In the genomic region with DNA sequence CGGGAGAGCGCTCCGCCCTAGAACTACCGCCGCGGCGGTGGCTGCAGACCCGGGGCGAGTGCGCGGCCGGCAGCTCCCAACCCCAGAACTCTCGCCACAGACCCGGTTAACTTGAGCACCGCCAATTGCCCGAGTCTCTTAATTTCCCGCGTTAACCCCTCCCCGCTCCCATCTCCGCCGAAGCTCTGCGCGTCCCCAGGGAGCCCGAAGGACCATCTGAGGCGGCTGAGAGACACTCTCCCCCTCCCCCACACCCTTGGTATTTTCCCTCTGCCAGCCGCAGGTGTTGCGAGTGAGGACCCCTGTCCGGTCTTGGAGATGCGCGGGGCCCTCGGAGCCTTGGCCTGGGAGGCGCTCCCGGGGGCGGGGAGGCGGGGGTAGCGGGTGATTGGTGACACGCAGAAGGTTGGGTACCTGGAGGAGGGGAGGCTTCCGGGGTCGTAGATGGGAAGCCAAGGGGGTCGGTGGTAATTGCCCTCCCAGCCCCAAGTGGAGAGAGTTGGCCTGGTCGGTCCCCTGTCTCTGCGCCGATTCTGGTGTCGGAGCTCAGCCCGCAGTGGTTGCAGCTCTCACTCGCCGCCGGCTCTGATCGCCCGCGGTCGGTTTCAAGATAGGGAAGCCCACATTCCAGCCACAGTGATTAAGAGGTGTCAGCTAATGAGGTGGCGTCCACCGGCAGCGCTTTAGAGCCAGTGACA, we compare ENCODE assay signal across 8 cellular contexts. TPM values are rescaled to one million over a fixed set of nuclear protein-coding genes. Genes with fewer than 3 reads are reported as not detected.
DNase-seq lines count a peak whose midpoint lies in the region; ATAC-seq, FAIRE-seq and TF ChIP-seq lines count a peak whose summit lies in the region.

No MANE protein-coding gene starts in this region.

- no peaks in the 10 kb centered on the region for H3K79me2 ChIP-seq in K562 (ENCODE audit: control insufficient read depth, insufficient read depth, low read length)

- TF ChIP-seq EP300 in K562 (IDR thresholded peaks at IDR 0.05; ENCODE audit: low read length), result no peak

- no peaks in the 10 kb centered on the region for H4K20me1 ChIP-seq in K562 (replicated peaks; ENCODE audit: control insufficient read depth, insufficient read depth, low read length)

- no peaks in the 10 kb centered on the region for H3K9me3 Mint-ChIP-seq in stimulated activated effector memory CD8-positive, alpha-beta T cell treated with anti-CD3 and anti-CD28 coated beads, Interleukin-12 subunit alpha, Interleukin-12 subunit beta, amount 100 ng/mL, for 72 hours

- intact Hi-C loops in K562 (cut with micrococcal nuclease), result no loop called here

- peaks cover 24 to 27% of the 10 kb centered on the region in 2 experiments for H3K27me3 ChIP-seq in K562 (ENCODE audit: control insufficient read depth in 2 of 2, insufficient read depth in 2 of 2, low read length in 2 of 2)

- 6% methylated on average over 42 of the region's 55 CpGs for WGBS in K562 (ENCODE audit: insufficient coverage, low coverage, missing lambda C conversion rate)

- H3K4me3 Mint-ChIP-seq in stimulated activated effector memory CD8-positive, alpha-beta T cell treated with anti-CD3 and anti-CD28 coated beads, Interleukin-12 subunit alpha, Interleukin-12 subunit beta, amount 100 ng/mL, for 72 hours, result peak overlapping the region; percentile 70

- FAIRE-seq in K562 (lab: Jason Lieb, UNC), result peak; percentile 82

- no peak overlapping the region for H3K27ac Mint-ChIP-seq in stimulated activated effector memory CD8-positive, alpha-beta T cell treated with anti-CD3 and anti-CD28 coated beads, Interleukin-12 subunit alpha, Interleukin-12 subunit beta, amount 100 ng/mL, for 72 hours

- H3K4me2 ChIP-seq in K562 (ENCODE audit: insufficient read depth, low read length), result no peak overlapping the region; the same call in 1 of the 2 replicates

- CTCF ChIA-PET in K562 (lab: Yijun Ruan, JAX; ENCODE audit: low intra/inter-chr PET ratio), result no interaction called here

- DNase-seq in NCI-H510A (lab: John Stamatoyannopoulos, UW) (peak; percentile 73), K562 (ENCODE audit: extremely low read depth in 1 of 4, low spot score in 3 of 4) (peak; percentile 26 to 46 (median 30)), kidney tubule cell (ENCODE audit: low spot score) (peak; percentile 10), SK-N-DZ (ENCODE audit: low spot score) (no peak), T1000 (lab: John Stamatoyannopoulos, UW) (no peak)
- peak in 1 of 2 donors; percentile 2 for DNase-seq in stimulated activated effector memory CD8-positive, alpha-beta T cell treated with anti-CD3 and anti-CD28 coated beads, Interleukin-12 subunit alpha, Interleukin-12 subunit beta, amount 100 ng/mL, for 72 hours (ENCODE audit: low spot score in 2 of 2)

- H3K9ac ChIP-seq in K562 (ENCODE audit: insufficient read depth in 1 of 2, low read depth in 2 of 2, low read length in 2 of 2), result 0 out of 4 replicates have a peak overlapping the region, but pooled peaks of 1 of the 2 experiments have one; percentile 9

- TF ChIP-seq POLR2A in K562 (conservative IDR thresholded peaks at IDR 0.05), result no peak

- POLR2A ChIA-PET in K562 (lab: Yijun Ruan, JAX), result interaction anchor here (0.7 to 1.6 kb wide), 6 partner anchors 10 to 238 kb away, joined by 3 to 5 read pairs (median 4); no protein-coding TSS in a partner anchor

- no peak overlapping the region for H2AFZ ChIP-seq in K562 (ENCODE audit: low read depth, low read length)

- H3K9me3 ChIP-seq in K562 (replicated peaks; ENCODE audit: control insufficient read depth, insufficient read depth, low read depth, low read length), result no peaks in the 10 kb centered on the region

- H3K4me1 Mint-ChIP-seq in stimulated activated effector memory CD8-positive, alpha-beta T cell treated with anti-CD3 and anti-CD28 coated beads, Interleukin-12 subunit alpha, Interleukin-12 subunit beta, amount 100 ng/mL, for 72 hours, result peaks cover 11% of the 10 kb centered on the region

- peak overlapping the region; percentile 40 for H3K4me3 ChIP-seq in K562

- H3K36me3 ChIP-seq in K562 (ENCODE audit: control insufficient read depth, insufficient read depth, low read length), result no peaks in the 10 kb centered on the region

- H3K36me3 Mint-ChIP-seq in stimulated activated effector memory CD8-positive, alpha-beta T cell treated with anti-CD3 and anti-CD28 coated beads, Interleukin-12 subunit alpha, Interleukin-12 subunit beta, amount 100 ng/mL, for 72 hours, result no peaks in the 10 kb centered on the region

- TF ChIP-seq RAD21 in K562 (CRISPR knock-in tag; conservative IDR thresholded peaks at IDR 0.05 in 1 of 2, IDR thresholded peaks at IDR 0.05 in 1 of 2), result no peak

- peak; percentile 28 for ATAC-seq in GM19395 (IDR thresholded peaks at IDR 0.05; ENCODE audit: unreplicated experiment)
- peak; percentile 71 for ATAC-seq in K562
- ATAC-seq in stimulated activated effector memory CD8-positive, alpha-beta T cell treated with anti-CD3 and anti-CD28 coated beads, Interleukin-12 subunit alpha, Interleukin-12 subunit beta, amount 100 ng/mL, for 72 hours, result peak; percentile 44
- no peak for ATAC-seq in GM18520 (IDR thresholded peaks at IDR 0.05; ENCODE audit: unreplicated experiment)

- H3K4me1 ChIP-seq in K562 (replicated peaks in 1 of 2; ENCODE audit: control insufficient read depth in 2 of 2, insufficient read depth in 2 of 2, low read length in 2 of 2), result peaks cover 0 to 23% of the 10 kb centered on the region in 2 experiments; a peak in 3 of 5 replicates

- BruUV-seq in K562 (replicated peaks; lab: Mats Ljungman, UMichigan), result no TSS peak

- in situ Hi-C loops in K562 (cut with MboI), result no loop called here

- no peak for TF ChIP-seq CTCF in K562 (IDR thresholded peaks at IDR 0.05 in 2 of 3, conservative IDR thresholded peaks at IDR 0.05 in 1 of 3; ENCODE audit: insufficient read depth in 2 of 3, low read depth in 1 of 3, low read length in 3 of 3)

- H3K9me1 ChIP-seq in K562 (ENCODE audit: control insufficient read depth, insufficient read depth, low read length), result no peaks in the 10 kb centered on the region

- H3K27ac ChIP-seq in K562 (ENCODE audit: extremely low read depth, low read depth, low read length), result no peak overlapping the region

TF ChIP-seq in K562, 482 proteins besides CTCF, POLR2A, EP300 and RAD21 (continues in another document):
- no peak for TF ChIP-seq RBFOX2 (IDR thresholded peaks at IDR 0.05; ENCODE audit: low read depth, low read length)
- TF ChIP-seq CXXC5 (CRISPR knock-in tag; IDR thresholded peaks at IDR 0.05), result peak; percentile 25; the same call in 1 of the 2 replicates
- TF ChIP-seq ZSCAN29 (IDR thresholded peaks at IDR 0.05), result no peak
- TF ChIP-seq ZNF431 (CRISPR knock-in tag; IDR thresholded peaks at IDR 0.05), result no peak
- peak; percentile 13; the same call in 1 of the 2 replicates for TF ChIP-seq BHLHE40 (IDR thresholded peaks at IDR 0.05; ENCODE audit: low read length)

RNA-seq across cellular contexts. Expression of a gene that starts 0.9 kb away (rescaled TPM):
- total RNA-seq in K562 (2011; cell fraction: chromatin; rRNA removed; ENCODE audit: low replicate concordance), result 0.16 and 0.97 TPM in 2 replicates
- total RNA-seq in K562 (2011; cell fraction: nucleolus; rRNA removed), result 0.26 and 0.67 TPM in 2 replicates
- 0.23 and 1.1 TPM in 2 replicates for total RNA-seq in K562 (2011; cell fraction: nucleoplasm; rRNA removed)
- not detected in 2 replicates for total RNA-seq in K562 (2014; rRNA removed)
- total RNA-seq in K562 (2014; rRNA removed; fragmentation: Illumina TruSeq; extraction: Trizol), result not detected in 2 replicates
- not detected in 2 replicates for total RNA-seq in K562 (2015; rRNA removed; fragmentation: Illumina TruSeq; extraction: Trizol)
- total RNA-seq in K562 (2021), result 0.09 TPM in 1 of 2 replicates, not detected in the other
- polyA plus RNA-seq in K562 (2011; rRNA removed), result 0.15 and 1.7 TPM in 2 replicates
- polyA plus RNA-seq in K562 (2011; cell fraction: cytosol; rRNA removed), result 0.10 and 1.3 TPM in 2 replicates
- 0.95 and 3.8 TPM in 2 replicates for polyA plus RNA-seq in K562 (2011; cell fraction: nucleus; rRNA removed)
- polyA plus RNA-seq in K562 (2012), result 0.14 and 0.26 TPM in 2 replicates
- polyA plus RNA-seq in K562 (2014; fragmentation: Illumina TruSeq; extraction: Trizol), result 0.06 and 0.07 TPM in 2 replicates
- under 1 TPM in 1 of 2 experiments, not detected in 1; 0.06 TPM for polyA plus RNA-seq in K562 (2014; fragmentation: Nextera tagmentation; extraction: Ambion mirVana)
- 0.16 TPM in 1 of 2 replicates, not detected in the other for polyA plus RNA-seq in K562 (2014; rRNA removed)
- polyA minus RNA-seq in K562 (2011; rRNA and poly(A)+ RNA removed), result 1.0 TPM in 1 of 2 replicates, not detected in the other
- 0.38 TPM in 1 of 2 replicates, not detected in the other for polyA minus RNA-seq in K562 (2011; cell fraction: cytosol; rRNA and poly(A)+ RNA removed)
- polyA minus RNA-seq in K562 (2011; cell fraction: nucleus; rRNA and poly(A)+ RNA removed), result 0.89 and 0.94 TPM in 2 replicates
- 2.4 and 3.7 TPM in 2 replicates for polyA plus RNA-seq in SK-N-DZ (2014; cell fraction: cytosol; rRNA removed)
- 1.8 and 2.8 TPM in 2 replicates for polyA plus RNA-seq in SK-N-DZ (2014; cell fraction: nucleus; rRNA removed)

RNA-seq across cellular contexts. Expression of a gene that starts 28.4 kb away (rescaled TPM):
- not detected in 2 replicates for total RNA-seq in K562 (2011; cell fraction: chromatin; rRNA removed; ENCODE audit: low replicate concordance)
- total RNA-seq in K562 (2011; cell fraction: nucleolus; rRNA removed), result not detected in 2 replicates
- total RNA-seq in K562 (2011; cell fraction: nucleoplasm; rRNA removed), result not detected in 2 replicates
- total RNA-seq in K562 (2014; rRNA removed), result not detected in 2 replicates
- total RNA-seq in K562 (2014; rRNA removed; fragmentation: Illumina TruSeq; extraction: Trizol), result not detected in 2 replicates
- not detected in 2 replicates for total RNA-seq in K562 (2015; rRNA removed; fragmentation: Illumina TruSeq; extraction: Trizol)
- not detected in 2 replicates for total RNA-seq in K562 (2021)
- polyA plus RNA-seq in K562 (2011; rRNA removed), result not detected in 2 replicates
- not detected in 2 replicates for polyA plus RNA-seq in K562 (2011; cell fraction: cytosol; rRNA removed)
- polyA plus RNA-seq in K562 (2011; cell fraction: nucleus; rRNA removed), result not detected in 2 replicates
- not detected in 2 replicates for polyA plus RNA-seq in K562 (2012)
- not detected in 2 replicates for polyA plus RNA-seq in K562 (2014; fragmentation: Illumina TruSeq; extraction: Trizol)
- not detected for polyA plus RNA-seq in K562 (2014; fragmentation: Nextera tagmentation; extraction: Ambion mirVana)
- not detected in 2 replicates for polyA plus RNA-seq in K562 (2014; rRNA removed)
- not detected in 2 replicates for polyA minus RNA-seq in K562 (2011; rRNA and poly(A)+ RNA removed)
- polyA minus RNA-seq in K562 (2011; cell fraction: cytosol; rRNA and poly(A)+ RNA removed), result not detected in 2 replicates
- not detected in 2 replicates for polyA minus RNA-seq in K562 (2011; cell fraction: nucleus; rRNA and poly(A)+ RNA removed)
- not detected in 2 replicates for polyA plus RNA-seq in SK-N-DZ (2014; cell fraction: cytosol; rRNA removed)
- not detected in 2 replicates for polyA plus RNA-seq in SK-N-DZ (2014; cell fraction: nucleus; rRNA removed)

Comparison
In these comparisons a context has a peak if more than half of its experiments do, and no peak if none do; other contexts are left out.
1. DNase-seq: peak in NCI-H510A (single experiment), K562 (4 of 4) and kidney tubule cell (single experiment); none in SK-N-DZ (single experiment) and T1000 (single experiment).